Comparison of ENCODE assay signal across 19 cellular contexts in genomic region chr1:31507221-31507620, GRCh38.
"Had no signal": no experiment of that assay in that cellular context is flagged by ENCODE, and none has a peak within 500 bp of the region (broad histone marks: within the 10 kb centered on the region; RNA-seq: fewer than 3 reads in every experiment).

No MANE protein-coding gene starts in this region.

- H2AFZ ChIP-seq: parathyroid adenoma had no signal

- H3K9ac ChIP-seq: parathyroid adenoma had no signal

- H3K9me3 ChIP-seq: ascending aorta, colonic mucosa, lower lobe of right lung, neutrophil, sigmoid colon, spleen, thyroid gland, uterus had no signal

- H3K27ac ChIP-seq: ascending aorta, colonic mucosa, foreskin keratinocyte, lower lobe of right lung, neutrophil, parathyroid adenoma, sigmoid colon, spleen, thyroid gland, uterus had no signal

- ATAC-seq: activated CD4-positive, CD25-positive, alpha-beta regulatory T cell treated with anti-CD3 and anti-CD28 coated beads, Interleukin-2, amount 50 U/mL, for 24 hours; activated T-cell treated with anti-CD3 and anti-CD28 coated beads, Interleukin-2, amount 50 U/mL, for 72 hours; foreskin keratinocyte; lower lobe of right lung; natural killer cell; stimulated activated naive B cell treated with anti-CD40 and anti-IgM and Interleukin-4, amounts not matched to agents 10 μg/mL and 1 μg/mL and 100 μg/mL, for 72 hours had no signal

- H3K79me2 ChIP-seq: parathyroid adenoma had no signal

- H3K4me1 ChIP-seq: ascending aorta, colonic mucosa, foreskin keratinocyte, lower lobe of right lung, sigmoid colon, uterus had no signal

- H3K27me3 ChIP-seq: ascending aorta, colonic mucosa, thyroid gland, uterus had no signal

- H3K4me3 ChIP-seq: ascending aorta, colonic mucosa, lower lobe of right lung, sigmoid colon, spleen, thyroid gland, uterus had no signal

- DNase-seq: activated CD4-positive, alpha-beta T cell treated with anti-CD3 and anti-CD28 coated beads, Interleukin-2, amount 50 U/mL, for 1 hour; activated effector memory CD4-positive, alpha-beta T cell treated with anti-CD3 and anti-CD28 coated beads, Interleukin-2, amount 50 U/mL, for 16 hours; activated naive CD4-positive, alpha-beta T cell treated with anti-CD3 and anti-CD28 coated beads, Interleukin-2, amount 50 U/mL, for 16 hours; activated T-cell treated with anti-CD3 and anti-CD28 coated beads, Interleukin-2, amount 50 U/mL, for 72 hours; colonic mucosa; foreskin keratinocyte; glutamatergic neuron; hippocampal formation; lower lobe of right lung; natural killer cell; sigmoid colon; spleen; stimulated activated naive B cell treated with anti-CD40 and anti-IgM and Interleukin-4, amounts not matched to agents 10 μg/mL and 1 μg/mL and 100 μg/mL, for 72 hours; thyroid gland; uterus had no signal

- H3K36me3 ChIP-seq: ascending aorta, colonic mucosa, lower lobe of right lung, neutrophil, sigmoid colon, spleen, thyroid gland, uterus had no signal
